Comparison of ENCODE assay signal across 1 cellular context in genomic region chr11:62171261-62171723, GRCh38.
TF ChIP-seq lines count a peak whose summit lies in the region.

No MANE protein-coding gene starts in this region.

TF ChIP-seq in H1, 55 proteins besides CTCF, POLR2A, EP300 and RAD21:
- TF ChIP-seq CHD1 (IDR thresholded peaks at IDR 0.05; ENCODE audit: low read depth, low read length) (no peak), ATF2 (IDR thresholded peaks at IDR 0.05; ENCODE audit: low read length) (no peak), TAF1 (IDR thresholded peaks at IDR 0.05; ENCODE audit: low read depth, low read length) (0 out of 2 replicates have a peak, but pooled peaks have one; percentile 17)
